ENCODE assay signal across 11 cellular contexts in genomic region chr7:21365866-21366624, GRCh38.
DNase-seq lines count a peak whose midpoint lies in the region; ATAC-seq, FAIRE-seq and TF ChIP-seq lines count a peak whose summit lies in the region.
"Had no signal": no experiment of that assay in that cellular context is flagged by ENCODE, and none has a peak within 500 bp of the region (broad histone marks: within the 10 kb centered on the region; RNA-seq: fewer than 3 reads in every experiment).

No MANE protein-coding gene starts in this region.

- H3K9me1 ChIP-seq in endothelial cell of umbilical vein (replicated peaks; ENCODE audit: control insufficient read depth, extremely low read depth, insufficient read depth, low read length): no peaks in the 10 kb centered on the region

- H3K79me2 ChIP-seq in endothelial cell of umbilical vein (ENCODE audit: control insufficient read depth, insufficient read depth, low read length): no peaks in the 10 kb centered on the region

- dilution Hi-C loops in endothelial cell of umbilical vein (cut with MboI; ENCODE audit: extremely low pct_ligation_motif_present, low sequenced_read_pairs): no loop called here

- no peaks in the 10 kb centered on the region for H3K27me3 ChIP-seq in endothelial cell of umbilical vein (ENCODE audit: control insufficient read depth in 2 of 2, insufficient read depth in 2 of 2, low read length in 2 of 2)
- H3K27me3 ChIP-seq in gastroesophageal sphincter: no peaks in the 10 kb centered on the region
- no peaks in the 10 kb centered on the region for H3K27me3 ChIP-seq in sigmoid colon

- WGBS in gastroesophageal sphincter (ENCODE audit: low coverage in 1 of 2), 2 donors: 42 to 43% methylated on average over 6 of the region's 6 CpGs
- WGBS in sigmoid colon, 2 donors: 13 to 60% methylated on average over 6 of the region's 6 CpGs

- POLR2A ChIA-PET in endothelial cell of umbilical vein (lab: Charles Lee): no interaction called here

- H3K4me1 ChIP-seq in endothelial cell of umbilical vein (ENCODE audit: control insufficient read depth, extremely low read depth, insufficient read depth, low read length) (peaks cover 17% of the 10 kb centered on the region), gastroesophageal sphincter (no peaks in the 10 kb centered on the region), sigmoid colon (no peaks in the 10 kb centered on the region)

- H3K36me3 ChIP-seq in endothelial cell of umbilical vein (ENCODE audit: control insufficient read depth in 2 of 2, extremely low read depth in 1 of 2, insufficient read depth in 2 of 2, low read length in 2 of 2) (no peaks in the 10 kb centered on the region), gastroesophageal sphincter (no peaks in the 10 kb centered on the region), sigmoid colon (no peaks in the 10 kb centered on the region)

- CTCF ChIA-PET in endothelial cell of umbilical vein (lab: Charles Lee): no interaction called here

- TF ChIP-seq CTCF in endothelial cell of umbilical vein (IDR thresholded peaks at IDR 0.05; ENCODE audit: extremely low read depth in 1 of 2, insufficient read depth in 1 of 2, low read depth in 1 of 2, low read length in 2 of 2) (no peak), gastroesophageal sphincter (IDR thresholded peaks at IDR 0.05) (no peak), sigmoid colon (IDR thresholded peaks at IDR 0.05) (no peak)

- no TSS peak for BruUV-seq in endothelial cell of umbilical vein (replicated peaks; lab: Mats Ljungman, UMichigan)

- H3K9me3 ChIP-seq in endothelial cell of umbilical vein (replicated peaks; ENCODE audit: control insufficient read depth, insufficient read depth, low read length) (no peaks in the 10 kb centered on the region), gastroesophageal sphincter (peaks cover 0 to 3% (median 0%) of the 10 kb centered on the region in 3 donors), sigmoid colon (no peaks in the 10 kb centered on the region)

- intact Hi-C loops in endothelial cell of umbilical vein (cut with micrococcal nuclease): loop anchor here (1.0 kb wide), 2 partner anchors 47 to 61 kb away; no protein-coding TSS in a partner anchor
- intact Hi-C loops in sigmoid colon (cut with DNase I): no loop called here

- ATAC-seq in GM19324 (IDR thresholded peaks at IDR 0.05; ENCODE audit: low FRiP score, unreplicated experiment): no peak
- no peak for ATAC-seq in gastroesophageal sphincter
- ATAC-seq in HG03521 (IDR thresholded peaks at IDR 0.05; ENCODE audit: unreplicated experiment): no peak

- TF ChIP-seq POLR2A in endothelial cell of umbilical vein (IDR thresholded peaks at IDR 0.05; ENCODE audit: low read depth, low read length) (no peak), gastroesophageal sphincter (IDR thresholded peaks at IDR 0.05) (no peak), sigmoid colon (IDR thresholded peaks at IDR 0.05) (no peak)

- no peak overlapping the region for H2AFZ ChIP-seq in endothelial cell of umbilical vein (ENCODE audit: low read depth, low read length)

- peak overlapping the region; percentile 83 for H3K27ac ChIP-seq in endothelial cell of umbilical vein (ENCODE audit: insufficient read depth, low read depth, low read length)
- no peak overlapping the region for H3K27ac ChIP-seq in gastroesophageal sphincter
- H3K27ac ChIP-seq in sigmoid colon: no peak overlapping the region

- H3K4me3 ChIP-seq in endothelial cell of umbilical vein (replicated peaks in 1 of 3; ENCODE audit: insufficient read depth in 1 of 3, low read depth in 1 of 3, low read length in 3 of 3) (no peak overlapping the region), gastroesophageal sphincter (no peak overlapping the region), sigmoid colon (no peak overlapping the region)

- FAIRE-seq in HTR-8/SVneo (lab: Jason Lieb, UNC) (peak; percentile 44), endothelial cell of umbilical vein (lab: Jason Lieb, UNC) (peak; percentile 77)

- peak overlapping the region; percentile 24 for H3K9ac ChIP-seq in endothelial cell of umbilical vein (replicated peaks; ENCODE audit: extremely low read depth, insufficient read depth, low read length)

- H4K20me1 ChIP-seq in endothelial cell of umbilical vein (replicated peaks; ENCODE audit: control insufficient read depth, extremely low read depth, insufficient read depth, low read length): no peaks in the 10 kb centered on the region

- H3K4me2 ChIP-seq in endothelial cell of umbilical vein (ENCODE audit: insufficient read depth, low read length): peak overlapping the region; percentile 23

- DNase-seq in COR-L47 (lab: John Stamatoyannopoulos, UW): peak; percentile 52
- DNase-seq in HTR-8/SVneo (ENCODE audit: insufficient read length, low spot score): peak; percentile 51
- peak; percentile 85 for DNase-seq in NCI-H774 (lab: John Stamatoyannopoulos, UW)
- peak; percentile 92 for DNase-seq in endothelial cell of umbilical vein (ENCODE audit: low read depth, low spot score)
- no peak for DNase-seq in sigmoid colon
- DNase-seq: cerebellar nuclear complex, DND-41, NCI-H524 had no signal

- TF ChIP-seq EP300 in gastroesophageal sphincter (IDR thresholded peaks at IDR 0.05) (no peak), sigmoid colon (IDR thresholded peaks at IDR 0.05) (no peak)

TF ChIP-seq in endothelial cell of umbilical vein, 7 proteins besides CTCF, POLR2A, EP300 and RAD21:
- peak; percentile 42 for TF ChIP-seq POLR2AphosphoS5 (IDR thresholded peaks at IDR 0.05; ENCODE audit: insufficient read depth, low read depth, low read length)
- TF ChIP-seq MYC (IDR thresholded peaks at IDR 0.05; ENCODE audit: low read depth, low read length): no peak
- peak; percentile 89 for TF ChIP-seq JUN (IDR thresholded peaks at IDR 0.05; ENCODE audit: borderline replicate concordance, insufficient read depth, insufficient read length, low read depth)
- peak; percentile 94 for TF ChIP-seq GATA2 (IDR thresholded peaks at IDR 0.05; ENCODE audit: insufficient read depth, insufficient read length, low read depth, low read length)
- TF ChIP-seq FOS (IDR thresholded peaks at IDR 0.05; ENCODE audit: borderline replicate concordance, insufficient read depth, low read length): peak; percentile 83
- TF ChIP-seq, protein P1, sequence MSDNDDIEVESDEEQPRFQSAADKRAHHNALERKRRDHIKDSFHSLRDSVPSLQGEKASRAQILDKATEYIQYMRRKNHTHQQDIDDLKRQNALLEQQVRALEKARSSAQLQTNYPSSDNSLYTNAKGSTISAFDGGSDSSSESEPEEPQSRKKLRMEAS (IDR thresholded peaks at IDR 0.05; ENCODE audit: insufficient read depth, insufficient read length): no peak
- TF ChIP-seq EZH2 (IDR thresholded peaks at IDR 0.05; ENCODE audit: borderline replicate concordance, low read depth, low read length, severe bottlenecking): no peak
